In the genomic region with DNA sequence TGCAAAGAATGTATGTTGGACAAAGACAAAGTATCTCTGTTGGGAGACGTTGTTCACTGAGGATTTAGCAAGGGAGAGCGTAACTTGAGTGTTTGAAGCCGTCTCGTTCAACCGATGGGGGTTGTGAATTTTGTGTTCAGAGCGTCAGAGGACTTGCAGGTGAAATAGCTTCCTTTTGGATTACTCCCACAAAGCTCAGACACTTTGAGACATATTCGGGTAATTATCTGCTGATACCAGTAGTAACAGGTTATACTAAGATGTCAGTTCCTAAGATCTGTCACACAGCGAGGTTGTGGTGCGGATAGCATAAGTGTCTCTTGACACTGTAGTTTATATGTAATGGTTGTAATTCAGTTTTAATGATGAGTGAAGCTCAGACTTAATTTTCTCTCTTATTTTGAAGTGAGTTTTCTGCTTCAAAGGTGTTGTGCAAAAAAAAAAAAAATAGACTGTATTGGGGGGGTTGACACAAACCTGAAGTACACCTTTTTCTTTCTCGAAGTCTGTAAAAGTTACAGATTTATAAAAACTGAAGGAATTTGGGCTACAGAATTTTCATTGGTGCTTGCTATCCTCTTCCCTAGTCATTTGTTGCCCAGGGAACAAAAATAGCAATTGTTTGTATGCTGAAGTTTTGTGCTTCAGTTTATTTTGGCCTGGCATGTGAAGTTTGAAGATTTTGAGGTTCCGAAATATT, we compare ENCODE assay signal across 8 cellular contexts. TPM values are rescaled to one million over a fixed set of nuclear protein-coding genes. Genes with fewer than 3 reads are reported as not detected.
DNase-seq lines count a peak whose midpoint lies in the region; ATAC-seq, FAIRE-seq and TF ChIP-seq lines count a peak whose summit lies in the region.

No MANE protein-coding gene starts in this region.

- CTCF ChIA-PET in endothelial cell of umbilical vein (lab: Charles Lee) = interaction anchor here (2.1 kb wide), 1 partner anchor 23 kb away, joined by 8 read pairs; no protein-coding TSS in a partner anchor

- no TSS peak for BruUV-seq in endothelial cell of umbilical vein (replicated peaks; lab: Mats Ljungman, UMichigan)

- H3K9me1 ChIP-seq in endothelial cell of umbilical vein (replicated peaks; ENCODE audit: control insufficient read depth, extremely low read depth, insufficient read depth, low read length) = no peaks in the 10 kb centered on the region

- POLR2A ChIA-PET in endothelial cell of umbilical vein (lab: Charles Lee) = interaction anchor here (0.9 kb wide), 2 partner anchors 11 to 191 kb away, joined by 3 read pairs; no protein-coding TSS in a partner anchor

- DNase-seq in NCI-H2171 treated with DMSO at 0.1 percent for 48 hours (lab: John Stamatoyannopoulos, UW) = peak; percentile 50
- no peak for DNase-seq in NCI-H2171 (lab: John Stamatoyannopoulos, UW)
- DNase-seq in RWPE2 (ENCODE audit: low spot score) = no peak
- DNase-seq in endothelial cell of umbilical vein (ENCODE audit: low read depth, low spot score) = peak; percentile 26
- DNase-seq in stimulated activated CD4-positive, alpha-beta T cell treated with anti-CD3 and anti-CD28 coated beads, Interleukin-12 subunit alpha, Interleukin-12 subunit beta, amount 100 ng/mL, for 4 hours = no peak
- no peak for DNase-seq in activated CD8-positive, alpha-beta memory T cell treated with anti-CD3 and anti-CD28 coated beads, Interleukin-2, amount 50 U/mL, for 4 hours

- TF ChIP-seq CTCF in RWPE2 (IDR thresholded peaks at IDR 0.05; ENCODE audit: poor library complexity, severe bottlenecking) (no peak), endothelial cell of umbilical vein (IDR thresholded peaks at IDR 0.05; ENCODE audit: extremely low read depth in 1 of 2, insufficient read depth in 1 of 2, low read depth in 1 of 2, low read length in 2 of 2) (no peak)

- intact Hi-C loops in endothelial cell of umbilical vein (cut with micrococcal nuclease) = loop anchor here (1.0 kb wide), 1 partner anchor 74 kb away; no protein-coding TSS in a partner anchor

- peak overlapping the region; percentile 85 for H3K9ac ChIP-seq in endothelial cell of umbilical vein (replicated peaks; ENCODE audit: extremely low read depth, insufficient read depth, low read length)

- H3K36me3 ChIP-seq in RWPE2 (ENCODE audit: low read depth) = peaks cover 14% of the 10 kb centered on the region
- H3K36me3 ChIP-seq in endothelial cell of umbilical vein (ENCODE audit: control insufficient read depth in 2 of 2, extremely low read depth in 1 of 2, insufficient read depth in 2 of 2, low read length in 2 of 2) = no peaks in the 10 kb centered on the region
- no peaks in the 10 kb centered on the region for H3K36me3 ChIP-seq in neuron (ENCODE audit: insufficient read depth, low read length)

- peaks cover 62% of the 10 kb centered on the region for H3K79me2 ChIP-seq in endothelial cell of umbilical vein (ENCODE audit: control insufficient read depth, insufficient read depth, low read length)

- TF ChIP-seq POLR2A in endothelial cell of umbilical vein (IDR thresholded peaks at IDR 0.05; ENCODE audit: low read depth, low read length) = no peak

- peak overlapping the region; percentile 92 for H3K4me2 ChIP-seq in endothelial cell of umbilical vein (ENCODE audit: insufficient read depth, low read length)

- H4K20me1 ChIP-seq in endothelial cell of umbilical vein (replicated peaks; ENCODE audit: control insufficient read depth, extremely low read depth, insufficient read depth, low read length) = peaks cover 8% of the 10 kb centered on the region

- no peaks in the 10 kb centered on the region for H3K27me3 ChIP-seq in RWPE2 (ENCODE audit: insufficient read depth, poor library complexity, severe bottlenecking)
- no peaks in the 10 kb centered on the region for H3K27me3 ChIP-seq in endothelial cell of umbilical vein (ENCODE audit: control insufficient read depth in 2 of 2, insufficient read depth in 2 of 2, low read length in 2 of 2)
- H3K27me3 ChIP-seq in neuron (ENCODE audit: insufficient read depth, low read length) = no peaks in the 10 kb centered on the region

- H3K27ac ChIP-seq in RWPE2 (ENCODE audit: poor library complexity, severe bottlenecking) (peak overlapping the region; percentile 91), endothelial cell of umbilical vein (ENCODE audit: insufficient read depth, low read depth, low read length) (peak overlapping the region; percentile 72)

- H3K9me3 ChIP-seq in RWPE2 (ENCODE audit: severe bottlenecking) = no peaks in the 10 kb centered on the region
- H3K9me3 ChIP-seq in endothelial cell of umbilical vein (replicated peaks; ENCODE audit: control insufficient read depth, insufficient read depth, low read length) = no peaks in the 10 kb centered on the region
- H3K9me3 ChIP-seq in neuron (ENCODE audit: low read length) = no peaks in the 10 kb centered on the region

- ATAC-seq in RWPE2 (ENCODE audit: low read depth) = no peak
- no peak for ATAC-seq in GM18873 (IDR thresholded peaks at IDR 0.05; ENCODE audit: low FRiP score, unreplicated experiment)

- peaks cover 18% of the 10 kb centered on the region for H3K4me1 ChIP-seq in RWPE2 (ENCODE audit: insufficient read depth, poor library complexity, severe bottlenecking)
- peaks cover 30% of the 10 kb centered on the region for H3K4me1 ChIP-seq in endothelial cell of umbilical vein (ENCODE audit: control insufficient read depth, extremely low read depth, insufficient read depth, low read length)
- H3K4me1 ChIP-seq in neuron (ENCODE audit: insufficient read depth, low read length) = peaks cover 20% of the 10 kb centered on the region

- FAIRE-seq in endothelial cell of umbilical vein (lab: Jason Lieb, UNC) = no peak

- H3K4me3 ChIP-seq in RWPE2 (ENCODE audit: severe bottlenecking) (peak overlapping the region; percentile 96), endothelial cell of umbilical vein (replicated peaks in 1 of 3; ENCODE audit: insufficient read depth in 1 of 3, low read depth in 1 of 3, low read length in 3 of 3) (peak overlapping the region; percentile 78 to 92 (median 92)), neuron (ENCODE audit: low read length) (peak overlapping the region; percentile 81)

- no peak overlapping the region for H2AFZ ChIP-seq in endothelial cell of umbilical vein (ENCODE audit: low read depth, low read length)
- H2AFZ ChIP-seq in neuron (ENCODE audit: low read depth, low read length) = no peak overlapping the region

- dilution Hi-C loops in endothelial cell of umbilical vein (cut with MboI; ENCODE audit: extremely low pct_ligation_motif_present, low sequenced_read_pairs) = no loop called here

TF ChIP-seq in endothelial cell of umbilical vein, 7 proteins besides CTCF, POLR2A, EP300 and RAD21:
- TF ChIP-seq EZH2 (IDR thresholded peaks at IDR 0.05; ENCODE audit: borderline replicate concordance, low read depth, low read length, severe bottlenecking) (no peak), GATA2 (IDR thresholded peaks at IDR 0.05; ENCODE audit: insufficient read depth, insufficient read length, low read depth, low read length) (no peak), JUN (IDR thresholded peaks at IDR 0.05; ENCODE audit: borderline replicate concordance, insufficient read depth, insufficient read length, low read depth) (no peak), POLR2AphosphoS5 (IDR thresholded peaks at IDR 0.05; ENCODE audit: insufficient read depth, low read depth, low read length) (no peak)

RNA-seq across cellular contexts. Expression of gene ASXL1, which starts 1.7 kb away (rescaled TPM):
- 98.9 and 101 TPM in 2 replicates for total RNA-seq in endothelial cell of umbilical vein
- 37.3 and 45.4 TPM in 2 replicates for polyA plus RNA-seq in endothelial cell of umbilical vein
- polyA plus RNA-seq in endothelial cell of umbilical vein (2011; cell fraction: cytosol; rRNA removed) = 30.1 and 34.6 TPM in 2 replicates
- polyA plus RNA-seq in endothelial cell of umbilical vein (2011; cell fraction: nucleus; rRNA removed) = 264 and 294 TPM in 2 replicates
- 46.9 and 53.2 TPM in 2 replicates for polyA plus RNA-seq in endothelial cell of umbilical vein (2012)
- polyA minus RNA-seq in endothelial cell of umbilical vein = 106 and 119 TPM in 2 replicates
- 35.6 TPM for polyA minus RNA-seq in endothelial cell of umbilical vein (2011; cell fraction: cytosol; rRNA and poly(A)+ RNA removed)
- 155 and 193 TPM in 2 replicates for polyA minus RNA-seq in endothelial cell of umbilical vein (2011; cell fraction: nucleus; rRNA and poly(A)+ RNA removed)

Comparison
In these comparisons a context has a peak if more than half of its experiments do, and no peak if none do; other contexts are left out.
1. DNase-seq: peak in NCI-H2171 treated with DMSO at 0.1 percent for 48 hours (single experiment) and endothelial cell of umbilical vein (single experiment); none in NCI-H2171 (single experiment), RWPE2 (single experiment), stimulated activated CD4-positive, alpha-beta T cell treated with anti-CD3 and anti-CD28 coated beads, Interleukin-12 subunit alpha, Interleukin-12 subunit beta, amount 100 ng/mL, for 4 hours (single experiment) and activated CD8-positive, alpha-beta memory T cell treated with anti-CD3 and anti-CD28 coated beads, Interleukin-2, amount 50 U/mL, for 4 hours (single experiment).
2. Peak in every context shown above with its lines, with median percentiles within 50 percentile points of each other: H3K4me3 ChIP-seq.